In genomic region chr6:79789843-79790242, GRCh38 we compare ENCODE assay signal across 26 cellular contexts.
"Had no signal": no experiment of that assay in that cellular context is flagged by ENCODE, and none has a peak within 500 bp of the region (broad histone marks: within the 10 kb centered on the region; RNA-seq: fewer than 3 reads in every experiment).

No MANE protein-coding gene starts in this region.

- H3K9ac ChIP-seq: KMS-11 had no signal

- H3K36me3 ChIP-seq: brain microvascular endothelial cell, cardiac muscle cell had no signal

- H3K27ac Mint-ChIP-seq: activated CD8-positive, alpha-beta T cell treated with anti-CD3 and anti-CD28 coated beads, Interleukin-2, amount 10 ng/mL, durations not matched to agents 7 days and 5 days; activated naive CD8-positive, alpha-beta T cell treated with anti-CD3 and anti-CD28 coated beads, Interleukin-2, amount 50 U/mL, for 24 hours; IgD-negative memory B cell; T-cell; WTC11 had no signal

- DNase-seq: activated CD4-positive, alpha-beta T cell treated with anti-CD3 and anti-CD28 coated beads for 48 hours; activated CD4-positive, alpha-beta T cell treated with anti-CD3 and anti-CD28 coated beads, Interleukin-2, amount 50 U/mL, for 4 hours; activated CD4-positive, CD25-positive, alpha-beta regulatory T cell treated with anti-CD3 and anti-CD28 coated beads, Interleukin-2, amount 50 U/mL, for 72 hours; activated CD8-positive, alpha-beta memory T cell treated with anti-CD3 and anti-CD28 coated beads, Interleukin-2, amount 50 U/mL, for 48 hours; activated CD8-positive, alpha-beta T cell treated with anti-CD3 and anti-CD28 coated beads, Interleukin-2, amount 10 ng/mL, durations not matched to agents 7 days and 5 days; activated naive CD4-positive, alpha-beta T cell treated with anti-CD3 and anti-CD28 coated beads, Interleukin-2, amount 50 U/mL, for 16 hours; activated naive CD8-positive, alpha-beta T cell treated with anti-CD3 and anti-CD28 coated beads, Interleukin-2, amount 50 U/mL, for 24 hours; activated T-cell treated with anti-CD3 and anti-CD28 coated beads, Interleukin-2, amount 50 U/mL, for 1 hour; amniotic stem cell; brain microvascular endothelial cell; NCI-H1092; NCI-H1417 treated with DMSO at 0.1 percent for 48 hours; NCI-H1694; NCI-H2029; NCI-H345; NCI-H510A; NCI-H526 treated with DMSO at 0.1 percent for 48 hours; NCI-H82; SIG-M5; T-cell; T-helper 2 cell; T1000 had no signal

- H3K27me3 ChIP-seq: brain microvascular endothelial cell, cardiac muscle cell had no signal

- H3K27ac ChIP-seq: brain microvascular endothelial cell, cardiac muscle cell, KMS-11 had no signal

- H3K27me3 Mint-ChIP-seq: activated naive CD8-positive, alpha-beta T cell treated with anti-CD3 and anti-CD28 coated beads, Interleukin-2, amount 50 U/mL, for 24 hours had no signal

- H3K4me2 ChIP-seq: KMS-11 had no signal

- H3K9me3 Mint-ChIP-seq: activated naive CD8-positive, alpha-beta T cell treated with anti-CD3 and anti-CD28 coated beads, Interleukin-2, amount 50 U/mL, for 24 hours; T-cell; WTC11 had no signal

- H3K4me3 Mint-ChIP-seq: activated CD8-positive, alpha-beta T cell treated with anti-CD3 and anti-CD28 coated beads, Interleukin-2, amount 10 ng/mL, durations not matched to agents 7 days and 5 days; activated naive CD8-positive, alpha-beta T cell treated with anti-CD3 and anti-CD28 coated beads, Interleukin-2, amount 50 U/mL, for 24 hours; IgD-negative memory B cell; T-cell; WTC11 had no signal

- H3K36me3 Mint-ChIP-seq: T-cell, WTC11 had no signal

- H3K4me1 Mint-ChIP-seq: activated naive CD8-positive, alpha-beta T cell treated with anti-CD3 and anti-CD28 coated beads, Interleukin-2, amount 50 U/mL, for 24 hours; IgD-negative memory B cell; T-cell; WTC11 had no signal

- H3K4me3 ChIP-seq: cardiac muscle cell had no signal

- ATAC-seq: activated CD8-positive, alpha-beta T cell treated with anti-CD3 and anti-CD28 coated beads, Interleukin-2, amount 10 ng/mL, durations not matched to agents 7 days and 5 days; activated naive CD8-positive, alpha-beta T cell treated with anti-CD3 and anti-CD28 coated beads, Interleukin-2, amount 50 U/mL, for 24 hours; T-cell; WTC11 had no signal
